In genomic region chr9:136808075-136808780, GRCh38 we compare ENCODE assay signal across 8 cellular contexts. TPM values are rescaled to one million over a fixed set of nuclear protein-coding genes. Genes with fewer than 3 reads are reported as not detected.
DNase-seq lines count a peak whose midpoint lies in the region; ATAC-seq and TF ChIP-seq lines count a peak whose summit lies in the region.

No MANE protein-coding gene starts in this region.

- peak; percentile 36 for ATAC-seq in GM19455 (IDR thresholded peaks at IDR 0.05; ENCODE audit: unreplicated experiment)
- peak; percentile 31 for ATAC-seq in HG03521 (IDR thresholded peaks at IDR 0.05; ENCODE audit: unreplicated experiment)
- ATAC-seq in naive B cell (ENCODE audit: low read depth in 2 of 2) = peak; percentile 42 to 49

- no peak for TF ChIP-seq CTCF in BJ (IDR thresholded peaks at IDR 0.05; ENCODE audit: insufficient read depth, low read depth, low read length)
- no peak for TF ChIP-seq CTCF in epithelial cell of esophagus (IDR thresholded peaks at IDR 0.05; ENCODE audit: insufficient read depth, low read depth, low read length, missing control alignments)
- no peak for TF ChIP-seq CTCF in type B pancreatic cell (conservative IDR thresholded peaks at IDR 0.05)

- POLR2A ChIA-PET in BJ (lab: Charles Lee) = no interaction called here
- POLR2A ChIA-PET in activated CD4-positive, alpha-beta memory T cell treated with anti-CD3 and anti-CD28 coated beads for 36 hours (lab: Charles Lee) = interaction anchor here (0.6 to 2.4 kb wide), 5 partner anchors 79 to 276 kb away, joined by 3 to 7 read pairs (median 3); partner anchors contain the start of gene NPDC1

- H3K9me3 Mint-ChIP-seq in activated CD4-positive, alpha-beta memory T cell treated with anti-CD3 and anti-CD28 coated beads for 36 hours = no peaks in the 10 kb centered on the region
- no peaks in the 10 kb centered on the region for H3K9me3 Mint-ChIP-seq in naive B cell
- no peaks in the 10 kb centered on the region for H3K9me3 Mint-ChIP-seq in type B pancreatic cell

- peaks cover 17% of the 10 kb centered on the region for H3K36me3 Mint-ChIP-seq in activated CD4-positive, alpha-beta memory T cell treated with anti-CD3 and anti-CD28 coated beads for 36 hours
- H3K36me3 Mint-ChIP-seq in naive B cell (no peaks in the 10 kb centered on the region), type B pancreatic cell (peaks cover 11% of the 10 kb centered on the region)

- H3K4me3 ChIP-seq in BJ (ENCODE audit: low read depth, low read length) (peak overlapping the region; percentile 88), epithelial cell of esophagus (ENCODE audit: low read length) (peak overlapping the region; percentile 71)

- peak overlapping the region; percentile 33 for H3K27ac Mint-ChIP-seq in activated CD4-positive, alpha-beta memory T cell treated with anti-CD3 and anti-CD28 coated beads for 36 hours
- peak overlapping the region in 4 of 6 donors; percentile 68 to 95 (median 81) for H3K27ac Mint-ChIP-seq in naive B cell
- peak overlapping the region; percentile 84 for H3K27ac Mint-ChIP-seq in type B pancreatic cell

- CTCF ChIA-PET in BJ (lab: Yijun Ruan, JAX) = interaction anchor here (0.7 to 3.2 kb wide), 6 partner anchors 16 to 221 kb away, joined by 3 to 10 read pairs (median 8); partner anchors contain the start of genes AJM1 and TMEM141
- CTCF ChIA-PET in activated CD4-positive, alpha-beta memory T cell treated with anti-CD3 and anti-CD28 coated beads for 36 hours (lab: Charles Lee) = interaction anchor here (0.8 to 9.8 kb wide), 12 partner anchors 9 to 260 kb away, joined by 3 to 56 read pairs (median 5); partner anchors contain the start of genes AJM1, FUT7, TMEM141 and TRAF2

- no peaks in the 10 kb centered on the region for H3K27me3 Mint-ChIP-seq in activated CD4-positive, alpha-beta memory T cell treated with anti-CD3 and anti-CD28 coated beads for 36 hours
- H3K27me3 Mint-ChIP-seq in naive B cell (no peaks in the 10 kb centered on the region), type B pancreatic cell (no peaks in the 10 kb centered on the region)

- H3K4me3 Mint-ChIP-seq in activated CD4-positive, alpha-beta memory T cell treated with anti-CD3 and anti-CD28 coated beads for 36 hours = peak overlapping the region; percentile 74
- H3K4me3 Mint-ChIP-seq in naive B cell (peak overlapping the region; percentile 81 to 93 (median 86)), type B pancreatic cell (peak overlapping the region; percentile 87)

- peaks cover 31% of the 10 kb centered on the region for H3K4me1 Mint-ChIP-seq in activated CD4-positive, alpha-beta memory T cell treated with anti-CD3 and anti-CD28 coated beads for 36 hours (ENCODE audit: low read depth)
- H3K4me1 Mint-ChIP-seq in naive B cell (peaks cover 30 to 53% (median 35%) of the 10 kb centered on the region in 3 donors), type B pancreatic cell (ENCODE audit: unreplicated experiment) (peaks cover 11% of the 10 kb centered on the region)

- H3K36me3 ChIP-seq in BJ (ENCODE audit: control insufficient read depth, insufficient read depth, low read length) = peaks cover 5% of the 10 kb centered on the region

- intact Hi-C loops in activated CD4-positive, alpha-beta memory T cell treated with anti-CD3 and anti-CD28 coated beads for 36 hours (cut with micrococcal nuclease) = loop anchor here (5.0 kb wide), 1 partner anchor 34 kb away; the partner anchor contains the start of gene AJM1

- DNase-seq in BJ (ENCODE audit: low read depth) (no peak), epithelial cell of esophagus (ENCODE audit: low read depth) (no peak), naive B cell (no peak), type B pancreatic cell (ENCODE audit: extremely low spot score, unreplicated experiment) (peak; percentile 77), KG1 (lab: John Stamatoyannopoulos, UW) (no peak)
- peak; percentile 41 for DNase-seq in activated CD4-positive, alpha-beta memory T cell treated with anti-CD3 and anti-CD28 coated beads for 36 hours

- H3K27me3 ChIP-seq in BJ (ENCODE audit: control insufficient read depth, insufficient read depth, low read length) = no peaks in the 10 kb centered on the region

RNA-seq across cellular contexts. Expression of gene RABL6, which starts 0.5 kb away (rescaled TPM):
- polyA plus RNA-seq in BJ (2011; rRNA removed) = 36.7 and 60.2 TPM in 2 replicates
- polyA minus RNA-seq in BJ (2011; rRNA and poly(A)+ RNA removed) = 39.4 and 49.5 TPM in 2 replicates
- 10 to 100 TPM; 83.4 to 85.3 TPM for total RNA-seq in activated CD4-positive, alpha-beta memory T cell treated with anti-CD3 and anti-CD28 coated beads for 36 hours
- 10 to 100 TPM in 3 of 6 donors, 1 to 10 TPM in 3; 3.8 to 16.8 (median 9.7) TPM for polyA plus RNA-seq in naive B cell (ENCODE audit: low read depth in 6 of 6)
- total RNA-seq in type B pancreatic cell (ENCODE audit: low replicate concordance) = 94.2 and 112 TPM in 2 replicates

RNA-seq across cellular contexts. Expression of gene CCDC183, which starts 12.1 kb away (rescaled TPM):
- 0.20 and 0.33 TPM in 2 replicates for polyA plus RNA-seq in BJ (2011; rRNA removed)
- not detected in 2 replicates for polyA minus RNA-seq in BJ (2011; rRNA and poly(A)+ RNA removed)
- under 1 TPM; 0.21 to 0.36 TPM for total RNA-seq in activated CD4-positive, alpha-beta memory T cell treated with anti-CD3 and anti-CD28 coated beads for 36 hours
- polyA plus RNA-seq in naive B cell (ENCODE audit: low read depth in 6 of 6) = 1 to 10 TPM in 1 of 6 donors, under 1 TPM in 1, not detected in 4; 0.24 to 1.7 TPM
- 2.9 and 6.1 TPM in 2 replicates for total RNA-seq in type B pancreatic cell (ENCODE audit: low replicate concordance)

RNA-seq across cellular contexts. Expression of gene TMEM141, which starts 17.1 kb away (rescaled TPM):
- 51.5 and 62.5 TPM in 2 replicates for polyA plus RNA-seq in BJ (2011; rRNA removed)
- 5.2 and 18.7 TPM in 2 replicates for polyA minus RNA-seq in BJ (2011; rRNA and poly(A)+ RNA removed)
- total RNA-seq in activated CD4-positive, alpha-beta memory T cell treated with anti-CD3 and anti-CD28 coated beads for 36 hours = 10 to 100 TPM; 42.3 to 45.2 TPM
- polyA plus RNA-seq in naive B cell (ENCODE audit: low read depth in 6 of 6) = 10 to 100 TPM; 29.3 to 47.7 (median 35.7) TPM
- 62.3 and 98.6 TPM in 2 replicates for total RNA-seq in type B pancreatic cell (ENCODE audit: low replicate concordance)

RNA-seq across cellular contexts. Expression of gene AJM1, which starts 34.0 kb away (rescaled TPM):
- polyA plus RNA-seq in BJ (2011; rRNA removed) (0.86 and 1.0 TPM in 2 replicates), naive B cell (ENCODE audit: low read depth in 6 of 6) (under 1 TPM in 1 of 6 donors, not detected in 5; 0.08 TPM)
- 0.19 and 0.21 TPM in 2 replicates for polyA minus RNA-seq in BJ (2011; rRNA and poly(A)+ RNA removed)
- total RNA-seq in activated CD4-positive, alpha-beta memory T cell treated with anti-CD3 and anti-CD28 coated beads for 36 hours = 1 to 10 TPM; 3.8 to 4.2 TPM
- total RNA-seq in type B pancreatic cell (ENCODE audit: low replicate concordance) = 3.2 and 3.6 TPM in 2 replicates

RNA-seq across cellular contexts. Expression of gene PHPT1, which starts 41.0 kb away (rescaled TPM):
- polyA plus RNA-seq in BJ (2011; rRNA removed) (116 and 233 TPM in 2 replicates), naive B cell (ENCODE audit: low read depth in 6 of 6) (10 to 100 TPM; 48.0 to 67.7 (median 49.6) TPM)
- polyA minus RNA-seq in BJ (2011; rRNA and poly(A)+ RNA removed) = 22.3 and 29.8 TPM in 2 replicates
- 10 to 100 TPM; 92.2 to 95.5 TPM for total RNA-seq in activated CD4-positive, alpha-beta memory T cell treated with anti-CD3 and anti-CD28 coated beads for 36 hours
- 176 and 199 TPM in 2 replicates for total RNA-seq in type B pancreatic cell (ENCODE audit: low replicate concordance)

Comparison
In these comparisons a context has a peak if more than half of its experiments do, and no peak if none do; other contexts are left out.
1. DNase-seq: peak in activated CD4-positive, alpha-beta memory T cell treated with anti-CD3 and anti-CD28 coated beads for 36 hours (single experiment) and type B pancreatic cell (single experiment); none in BJ (single experiment), epithelial cell of esophagus (single experiment), naive B cell (single experiment) and KG1 (single experiment).
2. H3K27ac Mint-ChIP-seq: peak in every context shown above with its lines; median percentile 84 in type B pancreatic cell; 81 in naive B cell; 33 in activated CD4-positive, alpha-beta memory T cell treated with anti-CD3 and anti-CD28 coated beads for 36 hours.
3. Peak in every context shown above with its lines, with median percentiles within 50 percentile points of each other: ATAC-seq and H3K4me3 Mint-ChIP-seq.